In the genomic region with DNA sequence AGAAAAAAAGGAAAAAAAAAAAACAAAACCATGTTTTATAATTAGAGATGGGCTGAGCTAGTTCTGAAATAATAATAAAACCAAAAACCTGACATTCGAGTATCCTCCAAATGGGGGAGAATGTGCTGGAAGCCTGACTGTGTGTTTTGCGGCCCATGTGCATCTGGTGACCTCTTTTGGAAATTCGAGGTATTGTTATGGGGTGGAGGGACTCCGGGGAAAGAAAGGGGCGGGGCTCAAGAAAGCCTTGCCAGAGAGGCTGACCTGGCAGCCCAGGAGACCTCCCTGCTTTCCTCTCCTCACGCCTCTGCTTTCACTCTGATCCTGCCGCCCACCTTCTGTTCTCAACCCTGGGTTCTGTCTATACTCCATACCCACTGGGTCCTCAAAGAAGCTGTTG, we compare ENCODE assay signal across 8 cellular contexts.
DNase-seq lines count a peak whose midpoint lies in the region; FAIRE-seq and TF ChIP-seq lines count a peak whose summit lies in the region.
"Had no signal": no experiment of that assay in that cellular context is flagged by ENCODE, and none has a peak within 500 bp of the region (broad histone marks: within the 10 kb centered on the region; RNA-seq: fewer than 3 reads in every experiment).

No MANE protein-coding gene starts in this region.

- no peaks in the 10 kb centered on the region for H3K9me3 Mint-ChIP-seq in activated T-helper 1 cell treated with anti-CD3 and anti-CD28 coated beads, Interleukin-12 subunit alpha, Interleukin-12 subunit beta, Interleukin-2, Interleukin-4 antibody, amounts not matched to agents 30 ng/mL and 10 ng/mL and 1 ng/mL, durations not matched to agents 14 hours and 24 hours and 36 hours

- no peaks in the 10 kb centered on the region for H3K9me2 ChIP-seq in SU-DHL-6 (replicated peaks; ENCODE audit: insufficient read depth, low read length)

- no peaks in the 10 kb centered on the region for H3K27me3 ChIP-seq in SU-DHL-6 (ENCODE audit: low read length)

- no peaks in the 10 kb centered on the region for H3K4me1 Mint-ChIP-seq in activated T-helper 1 cell treated with anti-CD3 and anti-CD28 coated beads, Interleukin-12 subunit alpha, Interleukin-12 subunit beta, Interleukin-2, Interleukin-4 antibody, amounts not matched to agents 30 ng/mL and 10 ng/mL and 1 ng/mL, durations not matched to agents 14 hours and 24 hours and 36 hours (ENCODE audit: low read depth)

- peaks cover 7% of the 10 kb centered on the region for H3K27me3 Mint-ChIP-seq in activated T-helper 1 cell treated with anti-CD3 and anti-CD28 coated beads, Interleukin-12 subunit alpha, Interleukin-12 subunit beta, Interleukin-2, Interleukin-4 antibody, amounts not matched to agents 30 ng/mL and 10 ng/mL and 1 ng/mL, durations not matched to agents 14 hours and 24 hours and 36 hours (ENCODE audit: insufficient read depth)

- no peak overlapping the region for H3K4me3 ChIP-seq in SU-DHL-6 (ENCODE audit: insufficient read depth, low read length, poor library complexity, severe bottlenecking)

- H3K36me3 ChIP-seq in SU-DHL-6 (ENCODE audit: low read length) = no peaks in the 10 kb centered on the region

- H3K36me3 Mint-ChIP-seq in activated T-helper 1 cell treated with anti-CD3 and anti-CD28 coated beads, Interleukin-12 subunit alpha, Interleukin-12 subunit beta, Interleukin-2, Interleukin-4 antibody, amounts not matched to agents 30 ng/mL and 10 ng/mL and 1 ng/mL, durations not matched to agents 14 hours and 24 hours and 36 hours (ENCODE audit: low read depth) = no peaks in the 10 kb centered on the region

- H3K27ac Mint-ChIP-seq in activated T-helper 1 cell treated with anti-CD3 and anti-CD28 coated beads, Interleukin-12 subunit alpha, Interleukin-12 subunit beta, Interleukin-2, Interleukin-4 antibody, amounts not matched to agents 30 ng/mL and 10 ng/mL and 1 ng/mL, durations not matched to agents 14 hours and 24 hours and 36 hours = no peak overlapping the region

- TF ChIP-seq CTCF in SU-DHL-6 (IDR thresholded peaks at IDR 0.05; ENCODE audit: insufficient read depth, low read length, poor library complexity, severe bottlenecking) = peak; percentile 56

- H2AFZ ChIP-seq in SU-DHL-6 (ENCODE audit: low read depth, low read length, severe bottlenecking) = no peak overlapping the region

- no peak overlapping the region for H3K4me3 Mint-ChIP-seq in activated T-helper 1 cell treated with anti-CD3 and anti-CD28 coated beads, Interleukin-12 subunit alpha, Interleukin-12 subunit beta, Interleukin-2, Interleukin-4 antibody, amounts not matched to agents 30 ng/mL and 10 ng/mL and 1 ng/mL, durations not matched to agents 14 hours and 24 hours and 36 hours

- DNase-seq in HCEC 1CT (peak; percentile 9), islet precursor cell (peak; percentile 81), NCI-H774 (lab: John Stamatoyannopoulos, UW) (no peak)
- no peak for DNase-seq in activated effector memory CD4-positive, alpha-beta T cell treated with Interleukin-2 at 50 U/mL for 16 hours
- DNase-seq in activated T-helper 1 cell treated with anti-CD3 and anti-CD28 coated beads, Interleukin-12 subunit alpha, Interleukin-12 subunit beta, Interleukin-2, Interleukin-4 antibody, amounts not matched to agents 30 ng/mL and 10 ng/mL and 1 ng/mL, durations not matched to agents 14 hours and 24 hours and 36 hours (ENCODE audit: low spot score) = no peak
- DNase-seq: cerebellar nuclear complex had no signal

- H3K79me2 ChIP-seq in SU-DHL-6 (ENCODE audit: insufficient read depth, low read length) = no peaks in the 10 kb centered on the region

- peak; percentile 67 for FAIRE-seq in G401.6 (lab: Jason Lieb, UNC)

- no peaks in the 10 kb centered on the region for H3K9me3 ChIP-seq in SU-DHL-6 (ENCODE audit: insufficient read depth, low read length)

- H4K20me1 ChIP-seq in SU-DHL-6 (ENCODE audit: low read depth, low read length) = no peaks in the 10 kb centered on the region

- intact Hi-C loops in activated T-helper 1 cell treated with anti-CD3 and anti-CD28 coated beads, Interleukin-12 subunit alpha, Interleukin-12 subunit beta, Interleukin-2, Interleukin-4 antibody, amounts not matched to agents 30 ng/mL and 10 ng/mL and 1 ng/mL, durations not matched to agents 14 hours and 24 hours and 36 hours (cut with micrococcal nuclease) = no loop called here

- H3F3A ChIP-seq in SU-DHL-6 (ENCODE audit: insufficient read depth) = peaks cover 35% of the 10 kb centered on the region

- peak overlapping the region; percentile 48 for H3K4me2 ChIP-seq in SU-DHL-6 (ENCODE audit: low read depth, low read length, poor library complexity, severe bottlenecking)

- peak overlapping the region; percentile 15; the same call in 1 of the 2 replicates for H3K9ac ChIP-seq in SU-DHL-6 (ENCODE audit: low read length)

- H3K27ac ChIP-seq in SU-DHL-6 (ENCODE audit: low read depth, low read length) = peak overlapping the region; percentile 79

Comparison
In these comparisons a context has a peak if more than half of its experiments do, and no peak if none do; other contexts are left out.
1. DNase-seq: peak in HCEC 1CT (single experiment) and islet precursor cell (single experiment); none in NCI-H774 (single experiment), activated effector memory CD4-positive, alpha-beta T cell treated with Interleukin-2 at 50 U/mL for 16 hours (single experiment) and activated T-helper 1 cell treated with anti-CD3 and anti-CD28 coated beads, Interleukin-12 subunit alpha, Interleukin-12 subunit beta, Interleukin-2, Interleukin-4 antibody, amounts not matched to agents 30 ng/mL and 10 ng/mL and 1 ng/mL, durations not matched to agents 14 hours and 24 hours and 36 hours (single experiment).